ENCODE assay signal across 18 cellular contexts in the genomic region with DNA sequence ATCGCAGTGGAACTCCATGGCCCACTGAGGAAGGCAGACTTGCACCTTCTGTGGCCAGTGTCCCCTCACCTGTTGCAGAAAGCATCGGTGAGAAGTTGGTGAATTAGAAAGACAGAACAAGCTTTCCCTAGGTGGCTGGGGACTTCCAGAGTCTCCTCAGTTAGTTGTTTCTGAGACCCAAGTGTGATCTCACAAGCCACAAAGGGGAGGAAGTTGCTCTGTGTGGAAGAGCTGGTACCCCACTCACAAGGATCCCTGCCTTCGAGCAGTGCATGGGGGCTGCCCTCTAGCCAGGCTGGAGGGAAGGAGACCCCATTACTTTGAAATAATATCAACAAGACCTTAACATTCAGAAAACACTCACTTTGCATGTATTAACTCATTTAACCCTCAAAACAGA. TPM values are rescaled to one million over a fixed set of nuclear protein-coding genes. Genes with fewer than 3 reads are reported as not detected.
DNase-seq lines count a peak whose midpoint lies in the region; ATAC-seq, FAIRE-seq and TF ChIP-seq lines count a peak whose summit lies in the region.
"Had no signal": no experiment of that assay in that cellular context is flagged by ENCODE, and none has a peak within 500 bp of the region (broad histone marks: within the 10 kb centered on the region; RNA-seq: fewer than 3 reads in every experiment).

No MANE protein-coding gene starts in this region.

- no peak overlapping the region for H3K14ac ChIP-seq in mesenchymal stem cell (ENCODE audit: low read length in 2 of 2)

- no peaks in the 10 kb centered on the region for H3K79me1 ChIP-seq in mesenchymal stem cell (replicated peaks; ENCODE audit: low read length, poor library complexity, severe bottlenecking)

- H3K36me3 Mint-ChIP-seq in activated T-helper 1 cell treated with anti-CD3 and anti-CD28 coated beads, Interleukin-12 subunit alpha, Interleukin-12 subunit beta, Interleukin-2, Interleukin-4 antibody, amounts not matched to agents 30 ng/mL and 10 ng/mL and 1 ng/mL, durations not matched to agents 14 hours and 24 hours and 36 hours (ENCODE audit: low read depth): no peaks in the 10 kb centered on the region

- H3K23ac ChIP-seq in mesenchymal stem cell (ENCODE audit: low read length in 2 of 2): no peak overlapping the region

- H3K27ac ChIP-seq in mesenchymal stem cell (ENCODE audit: low read length, poor library complexity, severe bottlenecking) (no peak overlapping the region), suprapubic skin (peak overlapping the region; percentile 78)

- ATAC-seq in HG02973 (IDR thresholded peaks at IDR 0.05; ENCODE audit: unreplicated experiment) (no peak), GM19463 (IDR thresholded peaks at IDR 0.05; ENCODE audit: unreplicated experiment) (no peak)

- peaks cover 9% of the 10 kb centered on the region for H3K27me3 Mint-ChIP-seq in activated T-helper 1 cell treated with anti-CD3 and anti-CD28 coated beads, Interleukin-12 subunit alpha, Interleukin-12 subunit beta, Interleukin-2, Interleukin-4 antibody, amounts not matched to agents 30 ng/mL and 10 ng/mL and 1 ng/mL, durations not matched to agents 14 hours and 24 hours and 36 hours (ENCODE audit: insufficient read depth)

- DNase-seq in GM13976 (ENCODE audit: low spot score) (peak; percentile 57), mesenchymal stem cell (no peak), suprapubic skin (ENCODE audit: low spot score in 2 of 2) (no peak), D721Med (ENCODE audit: insufficient read length, low spot score) (no peak), NCI-H69 (lab: John Stamatoyannopoulos, UW) (no peak)
- DNase-seq in activated T-helper 1 cell treated with anti-CD3 and anti-CD28 coated beads, Interleukin-12 subunit alpha, Interleukin-12 subunit beta, Interleukin-2, Interleukin-4 antibody, amounts not matched to agents 30 ng/mL and 10 ng/mL and 1 ng/mL, durations not matched to agents 14 hours and 24 hours and 36 hours (ENCODE audit: low spot score): peak; percentile 10
- DNase-seq: activated CD8-positive, alpha-beta memory T cell treated with anti-CD3 and anti-CD28 coated beads for 24 hours; activated naive CD4-positive, alpha-beta T cell treated with anti-CD3 and anti-CD28 coated beads for 36 hours; DMS79 treated with DMSO at 0.1 percent for 48 hours; glutamatergic neuron had no signal

- H3K4me1 ChIP-seq in mesenchymal stem cell (ENCODE audit: control insufficient read depth, insufficient read depth, low read depth, low read length): peaks cover 7% of the 10 kb centered on the region
- peaks cover 39% of the 10 kb centered on the region for H3K4me1 ChIP-seq in suprapubic skin

- no peak overlapping the region for H3K4me3 Mint-ChIP-seq in activated T-helper 1 cell treated with anti-CD3 and anti-CD28 coated beads, Interleukin-12 subunit alpha, Interleukin-12 subunit beta, Interleukin-2, Interleukin-4 antibody, amounts not matched to agents 30 ng/mL and 10 ng/mL and 1 ng/mL, durations not matched to agents 14 hours and 24 hours and 36 hours
- H3K4me3 Mint-ChIP-seq: activated naive CD4-positive, alpha-beta T cell treated with anti-CD3 and anti-CD28 coated beads for 36 hours had no signal

- H3K4ac ChIP-seq in mesenchymal stem cell (ENCODE audit: low read depth in 1 of 2, low read length in 2 of 2): peak overlapping the region in 1 of 2 experiments; percentile 24

- no peak overlapping the region for H4K8ac ChIP-seq in mesenchymal stem cell (ENCODE audit: low read length)

- 99% methylated on average over 3 of the region's 3 CpGs for WGBS in mesenchymal stem cell
- WGBS in suprapubic skin: 80% methylated on average over 3 of the region's 3 CpGs

- H3K4me1 Mint-ChIP-seq in activated T-helper 1 cell treated with anti-CD3 and anti-CD28 coated beads, Interleukin-12 subunit alpha, Interleukin-12 subunit beta, Interleukin-2, Interleukin-4 antibody, amounts not matched to agents 30 ng/mL and 10 ng/mL and 1 ng/mL, durations not matched to agents 14 hours and 24 hours and 36 hours (ENCODE audit: low read depth): peaks cover 21% of the 10 kb centered on the region

- peak overlapping the region; percentile 26 for H2BK15ac ChIP-seq in mesenchymal stem cell (ENCODE audit: low read depth, poor library complexity, severe bottlenecking)

- no peak overlapping the region for H3K27ac Mint-ChIP-seq in activated T-helper 1 cell treated with anti-CD3 and anti-CD28 coated beads, Interleukin-12 subunit alpha, Interleukin-12 subunit beta, Interleukin-2, Interleukin-4 antibody, amounts not matched to agents 30 ng/mL and 10 ng/mL and 1 ng/mL, durations not matched to agents 14 hours and 24 hours and 36 hours
- H3K27ac Mint-ChIP-seq: activated naive CD4-positive, alpha-beta T cell treated with anti-CD3 and anti-CD28 coated beads for 36 hours had no signal

- TF ChIP-seq CTCF in GM13976 (IDR thresholded peaks at IDR 0.05; ENCODE audit: borderline replicate concordance, control extremely low read depth, extremely low read depth, insufficient read depth, missing control alignments): no peak
- no peak for TF ChIP-seq CTCF in suprapubic skin (IDR thresholded peaks at IDR 0.05)
- no peak for TF ChIP-seq CTCF in D721Med (IDR thresholded peaks at IDR 0.05; ENCODE audit: insufficient read depth, missing control alignments)

- no peaks in the 10 kb centered on the region for H3K9me3 Mint-ChIP-seq in activated T-helper 1 cell treated with anti-CD3 and anti-CD28 coated beads, Interleukin-12 subunit alpha, Interleukin-12 subunit beta, Interleukin-2, Interleukin-4 antibody, amounts not matched to agents 30 ng/mL and 10 ng/mL and 1 ng/mL, durations not matched to agents 14 hours and 24 hours and 36 hours
- H3K9me3 Mint-ChIP-seq: activated naive CD4-positive, alpha-beta T cell treated with anti-CD3 and anti-CD28 coated beads for 36 hours had no signal

- H3K27me3 ChIP-seq in mesenchymal stem cell (ENCODE audit: control insufficient read depth in 1 of 2, insufficient read depth in 1 of 2, low read length in 2 of 2) (peaks cover 0 to 55% of the 10 kb centered on the region in 2 experiments), suprapubic skin (no peaks in the 10 kb centered on the region)

- no peak overlapping the region for H2BK120ac ChIP-seq in mesenchymal stem cell (ENCODE audit: low read depth, low read length)

- in situ Hi-C loops in GM13976 (cut with MboI; ENCODE audit: low sequenced_read_pairs, unreplicated experiment): no loop called here

- H3K4me3 ChIP-seq in mesenchymal stem cell (ENCODE audit: insufficient read depth in 1 of 2, low read depth in 1 of 2, low read length in 2 of 2) (no peak overlapping the region), suprapubic skin (peak overlapping the region; percentile 48)

- no peak overlapping the region for H3K4me2 ChIP-seq in mesenchymal stem cell (ENCODE audit: low read length, poor library complexity, severe bottlenecking)

- no peak overlapping the region for H2BK5ac ChIP-seq in mesenchymal stem cell (ENCODE audit: low read depth, low read length, poor library complexity, severe bottlenecking)

- H3K36me3 ChIP-seq in mesenchymal stem cell (ENCODE audit: control insufficient read depth in 1 of 2, insufficient read depth in 2 of 2, low read depth in 1 of 2, low read length in 2 of 2) (no peaks in the 10 kb centered on the region), suprapubic skin (no peaks in the 10 kb centered on the region)

- no peak for TF ChIP-seq EP300 in suprapubic skin (IDR thresholded peaks at IDR 0.05)

- no peak overlapping the region for H2AFZ ChIP-seq in mesenchymal stem cell (ENCODE audit: low read depth, low read length)

- H4K91ac ChIP-seq in mesenchymal stem cell (ENCODE audit: low read length): no peak overlapping the region

- H3K9me3 ChIP-seq in mesenchymal stem cell (ENCODE audit: control insufficient read depth, low read length) (no peaks in the 10 kb centered on the region), suprapubic skin (no peaks in the 10 kb centered on the region)

- no peak overlapping the region for H3K9ac ChIP-seq in mesenchymal stem cell (ENCODE audit: low read length)

- no peak overlapping the region for H2BK12ac ChIP-seq in mesenchymal stem cell (ENCODE audit: low read length in 2 of 2)

- intact Hi-C loops in activated T-helper 1 cell treated with anti-CD3 and anti-CD28 coated beads, Interleukin-12 subunit alpha, Interleukin-12 subunit beta, Interleukin-2, Interleukin-4 antibody, amounts not matched to agents 30 ng/mL and 10 ng/mL and 1 ng/mL, durations not matched to agents 14 hours and 24 hours and 36 hours (cut with micrococcal nuclease): no loop called here

- no peak overlapping the region for H2AK5ac ChIP-seq in mesenchymal stem cell (ENCODE audit: low read length, severe bottlenecking)

- FAIRE-seq in D721Med (lab: Jason Lieb, UNC): no peak
- FAIRE-seq: bronchial epithelial cell, endometrium, keratinocyte had no signal

- H3K18ac ChIP-seq in mesenchymal stem cell (ENCODE audit: low read depth in 1 of 2, low read length in 2 of 2): no peak overlapping the region

- TF ChIP-seq POLR2A in suprapubic skin (IDR thresholded peaks at IDR 0.05): no peak

RNA-seq across cellular contexts. Expression of a gene that starts 2.1 kb away (rescaled TPM):
- not detected in 2 replicates for total RNA-seq in activated T-helper 1 cell treated with anti-CD3 and anti-CD28 coated beads, Interleukin-12 subunit alpha, Interleukin-12 subunit beta, Interleukin-2, Interleukin-4 antibody, amounts not matched to agents 30 ng/mL and 10 ng/mL and 1 ng/mL, durations not matched to agents 14 hours and 24 hours and 36 hours
- polyA plus RNA-seq in mesenchymal stem cell (2013, experiment 1 of 2): 2.2 TPM
- 2.1 TPM for polyA plus RNA-seq in mesenchymal stem cell (2013, experiment 2 of 2)
- 10 to 100 TPM in 3 of 4 donors, 1 to 10 TPM in 1; 6.4 to 34.7 (median 18.0) TPM for total RNA-seq in suprapubic skin
- total RNA-seq: activated naive CD4-positive, alpha-beta T cell treated with anti-CD3 and anti-CD28 coated beads for 36 hours; bronchial epithelial cell had no signal

RNA-seq across cellular contexts. Expression of a gene that starts 16.2 kb away (rescaled TPM):
- not detected in 2 replicates for total RNA-seq in activated T-helper 1 cell treated with anti-CD3 and anti-CD28 coated beads, Interleukin-12 subunit alpha, Interleukin-12 subunit beta, Interleukin-2, Interleukin-4 antibody, amounts not matched to agents 30 ng/mL and 10 ng/mL and 1 ng/mL, durations not matched to agents 14 hours and 24 hours and 36 hours
- not detected for polyA plus RNA-seq in mesenchymal stem cell (2013, experiment 1 of 2)
- not detected for polyA plus RNA-seq in mesenchymal stem cell (2013, experiment 2 of 2)
- not detected for total RNA-seq in suprapubic skin
- total RNA-seq: activated naive CD4-positive, alpha-beta T cell treated with anti-CD3 and anti-CD28 coated beads for 36 hours; bronchial epithelial cell; HT-29; SK-MEL-5 had no signal
- polyA plus RNA-seq: BJ, keratinocyte had no signal

Comparison
In these comparisons a context has a peak if more than half of its experiments do, and no peak if none do; other contexts are left out.
1. DNase-seq: peak in GM13976 (single experiment) and activated T-helper 1 cell treated with anti-CD3 and anti-CD28 coated beads, Interleukin-12 subunit alpha, Interleukin-12 subunit beta, Interleukin-2, Interleukin-4 antibody, amounts not matched to agents 30 ng/mL and 10 ng/mL and 1 ng/mL, durations not matched to agents 14 hours and 24 hours and 36 hours (single experiment); none in mesenchymal stem cell (single experiment), suprapubic skin (0 of 2), D721Med (single experiment) and NCI-H69 (single experiment).